Comparison of ENCODE assay signal across 1 cellular context in genomic region chr17:8997994-8998628, GRCh38.
A peak's percentile ranks its signal among the peaks of the same experiment; 100 is the strongest.
TF ChIP-seq lines count a peak whose summit lies in the region.

No MANE protein-coding gene starts in this region.

TF ChIP-seq in HCT116, 20 proteins besides CTCF, POLR2A, EP300 and RAD21 (continued from another document):
- TF ChIP-seq REST (IDR thresholded peaks at IDR 0.05; ENCODE audit: low read depth) (no peak), ZBTB33 (IDR thresholded peaks at IDR 0.05; ENCODE audit: extremely low read depth, insufficient replicate concordance, low read length) (no peak), MAX (IDR thresholded peaks at IDR 0.05) (no peak), ELF1 (IDR thresholded peaks at IDR 0.05; ENCODE audit: borderline replicate concordance, low read depth) (no peak), SP1 (IDR thresholded peaks at IDR 0.05; ENCODE audit: low read depth) (no peak), CBX3 (IDR thresholded peaks at IDR 0.05; ENCODE audit: low read depth) (peak; percentile 68; the same call in 1 of the 2 replicates), EGR1 (IDR thresholded peaks at IDR 0.05; ENCODE audit: low read depth) (no peak), FOSL1 (IDR thresholded peaks at IDR 0.05; ENCODE audit: low read depth) (no peak), JUND (IDR thresholded peaks at IDR 0.05) (no peak), EZH2phosphoT487 (IDR thresholded peaks at IDR 0.05; ENCODE audit: borderline replicate concordance) (no peak)
